ENCODE assay signal across 19 cellular contexts in genomic region chr7:143536455-143536854, GRCh38. TPM values are rescaled to one million over a fixed set of nuclear protein-coding genes. Genes with fewer than 3 reads are reported as not detected.
"Had no signal": no experiment of that assay in that cellular context is flagged by ENCODE, and none has a peak within 500 bp of the region (broad histone marks: within the 10 kb centered on the region; RNA-seq: fewer than 3 reads in every experiment).

No MANE protein-coding gene starts in this region.

RNA-seq across cellular contexts. Expression of gene CTAGE15, which starts 35.1 kb away (rescaled TPM):
- total RNA-seq: activated naive CD4-positive, alpha-beta T cell treated with anti-CD3 and anti-CD28 coated beads for 36 hours; adrenal gland; astrocyte; bronchial epithelial cell; cardiac septum had no signal
- polyA plus RNA-seq: aorta, cardiac muscle cell had no signal

RNA-seq across cellular contexts. Expression of gene TAS2R41, which starts 58.8 kb away (rescaled TPM):
- total RNA-seq: activated naive CD4-positive, alpha-beta T cell treated with anti-CD3 and anti-CD28 coated beads for 36 hours; activated naive CD4-positive, alpha-beta T cell treated with anti-CD3 and anti-CD28 coated beads, Interleukin-2, amount 50 U/mL, for 72 hours; activated naive CD8-positive, alpha-beta T cell treated with anti-CD3 and anti-CD28 coated beads for 36 hours; activated naive CD8-positive, alpha-beta T cell treated with anti-CD3 and anti-CD28 coated beads, Interleukin-2, amount 10 ng/mL, durations not matched to agents 7 days and 5 days; activated T-cell treated with anti-CD3 and anti-CD28 coated beads, Interleukin-2, amount 50 U/mL, for 4 hours; activated T-cell treated with anti-CD3 and anti-CD28 coated beads, Interleukin-2, amount 50 U/mL, for 72 hours; activated T-helper 1 cell treated with anti-CD3 and anti-CD28 coated beads, Interleukin-12 subunit alpha, Interleukin-12 subunit beta, Interleukin-2, Interleukin-4 antibody, amounts not matched to agents 30 ng/mL and 10 ng/mL and 1 ng/mL, durations not matched to agents 14 hours and 24 hours and 36 hours; activated T-helper 2 cell treated with anti-CD3 and anti-CD28 coated beads, Interferon-gamma antibody, Interleukin-2, Interleukin-4, amounts not matched to agents 10 μg/mL and 5 μg/mL and 100 μg/mL, durations not matched to agents 14 hours and 24 hours and 36 hours; ascending aorta; astrocyte; body of pancreas; bronchial epithelial cell; cardiac muscle cell; cardiac septum; cerebellum; chondrocyte had no signal
- polyA plus RNA-seq: adipose tissue, adrenal gland, aorta, cardiac muscle cell had no signal
